1 cellular context compared by ENCODE assay signal in the genomic region with DNA sequence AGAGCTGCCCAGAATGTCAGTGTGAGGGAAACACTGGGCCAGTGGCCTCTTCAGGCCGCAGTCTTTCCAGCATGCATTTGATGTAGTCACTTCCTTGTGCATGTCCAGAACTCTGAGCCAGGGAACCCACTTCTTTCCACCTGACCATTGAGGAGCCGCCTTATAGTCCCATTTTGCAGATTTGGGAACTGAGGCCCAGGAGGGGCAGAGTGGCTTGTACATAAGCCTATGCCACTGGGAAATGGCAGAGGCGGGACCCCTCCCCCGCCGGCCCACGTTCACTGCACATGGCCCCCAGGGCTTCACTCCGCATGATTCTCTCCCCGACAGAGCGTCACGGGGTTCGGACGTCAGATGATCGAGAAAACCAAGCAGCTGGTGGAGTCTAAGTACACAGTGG.
TF ChIP-seq lines count a peak whose summit lies in the region.

No MANE protein-coding gene starts in this region.

TF ChIP-seq in IMR-90, 13 proteins besides CTCF, POLR2A, EP300 and RAD21:
- TF ChIP-seq RCOR1 (IDR thresholded peaks at IDR 0.05; ENCODE audit: insufficient replicate concordance, low read length) = no peak
